2 cellular contexts compared by ENCODE assay signal in the genomic region with DNA sequence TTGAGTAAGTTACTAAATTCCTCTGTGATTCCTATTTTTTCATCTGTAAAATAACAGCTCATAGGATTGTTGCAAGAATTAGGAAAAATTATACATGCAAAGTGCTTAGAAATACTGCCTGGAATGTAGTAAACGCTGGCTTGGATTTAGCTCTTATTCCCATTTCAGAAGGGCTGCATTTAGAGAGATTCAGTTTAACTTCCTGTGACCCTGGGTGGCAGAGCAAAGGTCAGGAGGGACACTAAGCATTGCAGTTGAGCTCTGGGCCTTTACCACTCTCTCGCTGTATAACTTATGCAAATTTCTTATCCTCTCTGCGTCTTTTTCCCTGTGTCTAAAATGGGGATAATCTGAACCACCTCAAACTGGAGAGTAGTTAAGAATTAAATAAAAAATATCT.
TF ChIP-seq lines count a peak whose summit lies in the region.

No MANE protein-coding gene starts in this region.

TF ChIP-seq in WTC11, 78 proteins besides CTCF, POLR2A, EP300 and RAD21 (continued from another document):
- TF ChIP-seq, protein P1, sequence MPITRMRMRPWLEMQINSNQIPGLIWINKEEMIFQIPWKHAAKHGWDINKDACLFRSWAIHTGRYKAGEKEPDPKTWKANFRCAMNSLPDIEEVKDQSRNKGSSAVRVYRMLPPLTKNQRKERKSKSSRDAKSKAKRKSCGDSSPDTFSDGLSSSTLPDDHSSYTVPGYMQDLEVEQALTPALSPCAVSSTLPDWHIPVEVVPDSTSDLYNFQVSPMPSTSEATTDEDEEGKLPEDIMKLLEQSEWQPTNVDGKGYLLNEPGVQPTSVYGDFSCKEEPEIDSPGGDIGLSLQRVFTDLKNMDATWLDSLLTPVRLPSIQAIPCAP (CRISPR knock-in tag; IDR thresholded peaks at IDR 0.05): no peak
- TF ChIP-seq RELA (CRISPR knock-in tag; IDR thresholded peaks at IDR 0.05; ENCODE audit: borderline replicate concordance) (no peak), ZBTB21 (CRISPR knock-in tag; IDR thresholded peaks at IDR 0.05; ENCODE audit: borderline replicate concordance) (no peak), SP1 (CRISPR knock-in tag; conservative IDR thresholded peaks at IDR 0.05) (no peak), FOXK1 (CRISPR knock-in tag; IDR thresholded peaks at IDR 0.05) (no peak), CREB1 (CRISPR knock-in tag; IDR thresholded peaks at IDR 0.05) (no peak), ZNF263 (CRISPR knock-in tag; IDR thresholded peaks at IDR 0.05; ENCODE audit: low read depth) (no peak)
- TF ChIP-seq, protein P2, sequence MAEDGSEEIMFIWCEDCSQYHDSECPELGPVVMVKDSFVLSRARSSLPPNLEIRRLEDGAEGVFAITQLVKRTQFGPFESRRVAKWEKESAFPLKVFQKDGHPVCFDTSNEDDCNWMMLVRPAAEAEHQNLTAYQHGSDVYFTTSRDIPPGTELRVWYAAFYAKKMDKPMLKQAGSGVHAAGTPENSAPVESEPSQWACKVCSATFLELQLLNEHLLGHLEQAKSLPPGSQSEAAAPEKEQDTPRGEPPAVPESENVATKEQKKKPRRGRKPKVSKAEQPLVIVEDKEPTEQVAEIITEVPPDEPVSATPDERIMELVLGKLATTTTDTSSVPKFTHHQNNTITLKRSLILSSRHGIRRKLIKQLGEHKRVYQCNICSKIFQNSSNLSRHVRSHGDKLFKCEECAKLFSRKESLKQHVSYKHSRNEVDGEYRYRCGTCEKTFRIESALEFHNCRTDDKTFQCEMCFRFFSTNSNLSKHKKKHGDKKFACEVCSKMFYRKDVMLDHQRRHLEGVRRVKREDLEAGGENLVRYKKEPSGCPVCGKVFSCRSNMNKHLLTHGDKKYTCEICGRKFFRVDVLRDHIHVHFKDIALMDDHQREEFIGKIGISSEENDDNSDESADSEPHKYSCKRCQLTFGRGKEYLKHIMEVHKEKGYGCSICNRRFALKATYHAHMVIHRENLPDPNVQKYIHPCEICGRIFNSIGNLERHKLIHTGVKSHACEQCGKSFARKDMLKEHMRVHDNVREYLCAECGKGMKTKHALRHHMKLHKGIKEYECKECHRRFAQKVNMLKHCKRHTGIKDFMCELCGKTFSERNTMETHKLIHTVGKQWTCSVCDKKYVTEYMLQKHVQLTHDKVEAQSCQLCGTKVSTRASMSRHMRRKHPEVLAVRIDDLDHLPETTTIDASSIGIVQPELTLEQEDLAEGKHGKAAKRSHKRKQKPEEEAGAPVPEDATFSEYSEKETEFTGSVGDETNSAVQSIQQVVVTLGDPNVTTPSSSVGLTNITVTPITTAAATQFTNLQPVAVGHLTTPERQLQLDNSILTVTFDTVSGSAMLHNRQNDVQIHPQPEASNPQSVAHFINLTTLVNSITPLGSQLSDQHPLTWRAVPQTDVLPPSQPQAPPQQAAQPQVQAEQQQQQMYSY (CRISPR knock-in tag; IDR thresholded peaks at IDR 0.05): no peak
- TF ChIP-seq, protein P3, sequence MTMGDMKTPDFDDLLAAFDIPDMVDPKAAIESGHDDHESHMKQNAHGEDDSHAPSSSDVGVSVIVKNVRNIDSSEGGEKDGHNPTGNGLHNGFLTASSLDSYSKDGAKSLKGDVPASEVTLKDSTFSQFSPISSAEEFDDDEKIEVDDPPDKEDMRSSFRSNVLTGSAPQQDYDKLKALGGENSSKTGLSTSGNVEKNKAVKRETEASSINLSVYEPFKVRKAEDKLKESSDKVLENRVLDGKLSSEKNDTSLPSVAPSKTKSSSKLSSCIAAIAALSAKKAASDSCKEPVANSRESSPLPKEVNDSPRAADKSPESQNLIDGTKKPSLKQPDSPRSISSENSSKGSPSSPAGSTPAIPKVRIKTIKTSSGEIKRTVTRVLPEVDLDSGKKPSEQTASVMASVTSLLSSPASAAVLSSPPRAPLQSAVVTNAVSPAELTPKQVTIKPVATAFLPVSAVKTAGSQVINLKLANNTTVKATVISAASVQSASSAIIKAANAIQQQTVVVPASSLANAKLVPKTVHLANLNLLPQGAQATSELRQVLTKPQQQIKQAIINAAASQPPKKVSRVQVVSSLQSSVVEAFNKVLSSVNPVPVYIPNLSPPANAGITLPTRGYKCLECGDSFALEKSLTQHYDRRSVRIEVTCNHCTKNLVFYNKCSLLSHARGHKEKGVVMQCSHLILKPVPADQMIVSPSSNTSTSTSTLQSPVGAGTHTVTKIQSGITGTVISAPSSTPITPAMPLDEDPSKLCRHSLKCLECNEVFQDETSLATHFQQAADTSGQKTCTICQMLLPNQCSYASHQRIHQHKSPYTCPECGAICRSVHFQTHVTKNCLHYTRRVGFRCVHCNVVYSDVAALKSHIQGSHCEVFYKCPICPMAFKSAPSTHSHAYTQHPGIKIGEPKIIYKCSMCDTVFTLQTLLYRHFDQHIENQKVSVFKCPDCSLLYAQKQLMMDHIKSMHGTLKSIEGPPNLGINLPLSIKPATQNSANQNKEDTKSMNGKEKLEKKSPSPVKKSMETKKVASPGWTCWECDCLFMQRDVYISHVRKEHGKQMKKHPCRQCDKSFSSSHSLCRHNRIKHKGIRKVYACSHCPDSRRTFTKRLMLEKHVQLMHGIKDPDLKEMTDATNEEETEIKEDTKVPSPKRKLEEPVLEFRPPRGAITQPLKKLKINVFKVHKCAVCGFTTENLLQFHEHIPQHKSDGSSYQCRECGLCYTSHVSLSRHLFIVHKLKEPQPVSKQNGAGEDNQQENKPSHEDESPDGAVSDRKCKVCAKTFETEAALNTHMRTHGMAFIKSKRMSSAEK (CRISPR knock-in tag; IDR thresholded peaks at IDR 0.05; ENCODE audit: borderline replicate concordance): no peak
- TF ChIP-seq, protein P4, sequence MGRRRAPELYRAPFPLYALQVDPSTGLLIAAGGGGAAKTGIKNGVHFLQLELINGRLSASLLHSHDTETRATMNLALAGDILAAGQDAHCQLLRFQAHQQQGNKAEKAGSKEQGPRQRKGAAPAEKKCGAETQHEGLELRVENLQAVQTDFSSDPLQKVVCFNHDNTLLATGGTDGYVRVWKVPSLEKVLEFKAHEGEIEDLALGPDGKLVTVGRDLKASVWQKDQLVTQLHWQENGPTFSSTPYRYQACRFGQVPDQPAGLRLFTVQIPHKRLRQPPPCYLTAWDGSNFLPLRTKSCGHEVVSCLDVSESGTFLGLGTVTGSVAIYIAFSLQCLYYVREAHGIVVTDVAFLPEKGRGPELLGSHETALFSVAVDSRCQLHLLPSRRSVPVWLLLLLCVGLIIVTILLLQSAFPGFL (CRISPR knock-in tag; IDR thresholded peaks at IDR 0.05; ENCODE audit: borderline replicate concordance): no peak

TF ChIP-seq in HepG2, 621 proteins besides CTCF, POLR2A, EP300 and RAD21 (continues in another document):
- TF ChIP-seq, protein P5, sequence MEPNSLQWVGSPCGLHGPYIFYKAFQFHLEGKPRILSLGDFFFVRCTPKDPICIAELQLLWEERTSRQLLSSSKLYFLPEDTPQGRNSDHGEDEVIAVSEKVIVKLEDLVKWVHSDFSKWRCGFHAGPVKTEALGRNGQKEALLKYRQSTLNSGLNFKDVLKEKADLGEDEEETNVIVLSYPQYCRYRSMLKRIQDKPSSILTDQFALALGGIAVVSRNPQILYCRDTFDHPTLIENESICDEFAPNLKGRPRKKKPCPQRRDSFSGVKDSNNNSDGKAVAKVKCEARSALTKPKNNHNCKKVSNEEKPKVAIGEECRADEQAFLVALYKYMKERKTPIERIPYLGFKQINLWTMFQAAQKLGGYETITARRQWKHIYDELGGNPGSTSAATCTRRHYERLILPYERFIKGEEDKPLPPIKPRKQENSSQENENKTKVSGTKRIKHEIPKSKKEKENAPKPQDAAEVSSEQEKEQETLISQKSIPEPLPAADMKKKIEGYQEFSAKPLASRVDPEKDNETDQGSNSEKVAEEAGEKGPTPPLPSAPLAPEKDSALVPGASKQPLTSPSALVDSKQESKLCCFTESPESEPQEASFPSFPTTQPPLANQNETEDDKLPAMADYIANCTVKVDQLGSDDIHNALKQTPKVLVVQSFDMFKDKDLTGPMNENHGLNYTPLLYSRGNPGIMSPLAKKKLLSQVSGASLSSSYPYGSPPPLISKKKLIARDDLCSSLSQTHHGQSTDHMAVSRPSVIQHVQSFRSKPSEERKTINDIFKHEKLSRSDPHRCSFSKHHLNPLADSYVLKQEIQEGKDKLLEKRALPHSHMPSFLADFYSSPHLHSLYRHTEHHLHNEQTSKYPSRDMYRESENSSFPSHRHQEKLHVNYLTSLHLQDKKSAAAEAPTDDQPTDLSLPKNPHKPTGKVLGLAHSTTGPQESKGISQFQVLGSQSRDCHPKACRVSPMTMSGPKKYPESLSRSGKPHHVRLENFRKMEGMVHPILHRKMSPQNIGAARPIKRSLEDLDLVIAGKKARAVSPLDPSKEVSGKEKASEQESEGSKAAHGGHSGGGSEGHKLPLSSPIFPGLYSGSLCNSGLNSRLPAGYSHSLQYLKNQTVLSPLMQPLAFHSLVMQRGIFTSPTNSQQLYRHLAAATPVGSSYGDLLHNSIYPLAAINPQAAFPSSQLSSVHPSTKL (CRISPR knock-in tag; IDR thresholded peaks at IDR 0.05): peak; percentile 44; the same call in 1 of the 2 replicates
- no peak for TF ChIP-seq FLYWCH1 (CRISPR knock-in tag; IDR thresholded peaks at IDR 0.05)
- no peak for TF ChIP-seq PAF1 (CRISPR knock-in tag; IDR thresholded peaks at IDR 0.05)
- TF ChIP-seq, protein P6, sequence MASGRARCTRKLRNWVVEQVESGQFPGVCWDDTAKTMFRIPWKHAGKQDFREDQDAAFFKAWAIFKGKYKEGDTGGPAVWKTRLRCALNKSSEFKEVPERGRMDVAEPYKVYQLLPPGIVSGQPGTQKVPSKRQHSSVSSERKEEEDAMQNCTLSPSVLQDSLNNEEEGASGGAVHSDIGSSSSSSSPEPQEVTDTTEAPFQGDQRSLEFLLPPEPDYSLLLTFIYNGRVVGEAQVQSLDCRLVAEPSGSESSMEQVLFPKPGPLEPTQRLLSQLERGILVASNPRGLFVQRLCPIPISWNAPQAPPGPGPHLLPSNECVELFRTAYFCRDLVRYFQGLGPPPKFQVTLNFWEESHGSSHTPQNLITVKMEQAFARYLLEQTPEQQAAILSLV (CRISPR knock-in tag; IDR thresholded peaks at IDR 0.05; ENCODE audit: borderline replicate concordance): no peak
- no peak for TF ChIP-seq FOSL1 (CRISPR knock-in tag; IDR thresholded peaks at IDR 0.05; ENCODE audit: borderline replicate concordance)
- TF ChIP-seq NR2C2 (CRISPR knock-in tag; IDR thresholded peaks at IDR 0.05; ENCODE audit: borderline replicate concordance): peak; percentile 81
- no peak for TF ChIP-seq PHF5A (CRISPR knock-in tag; IDR thresholded peaks at IDR 0.05; ENCODE audit: low read depth, unreplicated experiment)
- peak; percentile 69 for TF ChIP-seq HNF4G (IDR thresholded peaks at IDR 0.05; ENCODE audit: borderline replicate concordance, low read depth, low read length)
- TF ChIP-seq HNF4G (CRISPR knock-in tag; IDR thresholded peaks at IDR 0.05; ENCODE audit: borderline replicate concordance, low read depth): no peak
- TF ChIP-seq XBP1 (CRISPR knock-in tag; IDR thresholded peaks at IDR 0.05): no peak
- TF ChIP-seq, protein P7, sequence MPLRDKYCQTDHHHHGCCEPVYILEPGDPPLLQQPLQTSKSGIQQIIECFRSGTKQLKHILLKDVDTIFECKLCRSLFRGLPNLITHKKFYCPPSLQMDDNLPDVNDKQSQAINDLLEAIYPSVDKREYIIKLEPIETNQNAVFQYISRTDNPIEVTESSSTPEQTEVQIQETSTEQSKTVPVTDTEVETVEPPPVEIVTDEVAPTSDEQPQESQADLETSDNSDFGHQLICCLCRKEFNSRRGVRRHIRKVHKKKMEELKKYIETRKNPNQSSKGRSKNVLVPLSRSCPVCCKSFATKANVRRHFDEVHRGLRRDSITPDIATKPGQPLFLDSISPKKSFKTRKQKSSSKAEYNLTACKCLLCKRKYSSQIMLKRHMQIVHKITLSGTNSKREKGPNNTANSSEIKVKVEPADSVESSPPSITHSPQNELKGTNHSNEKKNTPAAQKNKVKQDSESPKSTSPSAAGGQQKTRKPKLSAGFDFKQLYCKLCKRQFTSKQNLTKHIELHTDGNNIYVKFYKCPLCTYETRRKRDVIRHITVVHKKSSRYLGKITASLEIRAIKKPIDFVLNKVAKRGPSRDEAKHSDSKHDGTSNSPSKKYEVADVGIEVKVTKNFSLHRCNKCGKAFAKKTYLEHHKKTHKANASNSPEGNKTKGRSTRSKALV (CRISPR knock-in tag; IDR thresholded peaks at IDR 0.05): no peak
- no peak for TF ChIP-seq ISX (CRISPR knock-in tag; conservative IDR thresholded peaks at IDR 0.05)
- no peak for TF ChIP-seq NR3C1 (CRISPR knock-in tag; IDR thresholded peaks at IDR 0.05)
- 0 out of 2 replicates have a peak, but pooled peaks have one; percentile 16 for TF ChIP-seq SAP130 (CRISPR knock-in tag; IDR thresholded peaks at IDR 0.05; ENCODE audit: low read depth)
- no peak for TF ChIP-seq GABPA (IDR thresholded peaks at IDR 0.05; ENCODE audit: low read depth, low read length)
- TF ChIP-seq GABPA (CRISPR knock-in tag; IDR thresholded peaks at IDR 0.05; ENCODE audit: low read depth): peak; percentile 68; the same call in 1 of the 2 replicates
- TF ChIP-seq KLF6 (CRISPR knock-in tag; IDR thresholded peaks at IDR 0.05): no peak
- peak; percentile 68 for TF ChIP-seq RARA (CRISPR knock-in tag; IDR thresholded peaks at IDR 0.05)
- TF ChIP-seq, protein P8, sequence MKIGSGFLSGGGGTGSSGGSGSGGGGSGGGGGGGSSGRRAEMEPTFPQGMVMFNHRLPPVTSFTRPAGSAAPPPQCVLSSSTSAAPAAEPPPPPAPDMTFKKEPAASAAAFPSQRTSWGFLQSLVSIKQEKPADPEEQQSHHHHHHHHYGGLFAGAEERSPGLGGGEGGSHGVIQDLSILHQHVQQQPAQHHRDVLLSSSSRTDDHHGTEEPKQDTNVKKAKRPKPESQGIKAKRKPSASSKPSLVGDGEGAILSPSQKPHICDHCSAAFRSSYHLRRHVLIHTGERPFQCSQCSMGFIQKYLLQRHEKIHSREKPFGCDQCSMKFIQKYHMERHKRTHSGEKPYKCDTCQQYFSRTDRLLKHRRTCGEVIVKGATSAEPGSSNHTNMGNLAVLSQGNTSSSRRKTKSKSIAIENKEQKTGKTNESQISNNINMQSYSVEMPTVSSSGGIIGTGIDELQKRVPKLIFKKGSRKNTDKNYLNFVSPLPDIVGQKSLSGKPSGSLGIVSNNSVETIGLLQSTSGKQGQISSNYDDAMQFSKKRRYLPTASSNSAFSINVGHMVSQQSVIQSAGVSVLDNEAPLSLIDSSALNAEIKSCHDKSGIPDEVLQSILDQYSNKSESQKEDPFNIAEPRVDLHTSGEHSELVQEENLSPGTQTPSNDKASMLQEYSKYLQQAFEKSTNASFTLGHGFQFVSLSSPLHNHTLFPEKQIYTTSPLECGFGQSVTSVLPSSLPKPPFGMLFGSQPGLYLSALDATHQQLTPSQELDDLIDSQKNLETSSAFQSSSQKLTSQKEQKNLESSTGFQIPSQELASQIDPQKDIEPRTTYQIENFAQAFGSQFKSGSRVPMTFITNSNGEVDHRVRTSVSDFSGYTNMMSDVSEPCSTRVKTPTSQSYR (CRISPR knock-in tag; IDR thresholded peaks at IDR 0.05; ENCODE audit: borderline replicate concordance): no peak
